8 cellular contexts compared by ENCODE assay signal in genomic region chr22:40346178-40347064, GRCh38. TPM values are rescaled to one million over a fixed set of nuclear protein-coding genes. Genes with fewer than 3 reads are reported as not detected.
A peak's percentile ranks its signal among the peaks of the same experiment; 100 is the strongest.
DNase-seq lines count a peak whose midpoint lies in the region; TF ChIP-seq lines count a peak whose summit lies in the region.

Gene ADSL, plus strand, starts transcription at chr22:40346500. Its CDS starts 59 bp downstream, at chr22:40346559.

- no peak for TF ChIP-seq CTCF in Loucy (conservative IDR thresholded peaks at IDR 0.05; ENCODE audit: low read length)

- H4K8ac ChIP-seq in neuronal stem cell (ENCODE audit: low read depth, low read length) = peak within 1 kb of the TSS; percentile 74

- peaks cover 7% of the 10 kb centered on the region for H3K79me1 ChIP-seq in neuronal stem cell (ENCODE audit: low read depth, low read length)

- in situ Hi-C loops in SK-MEL-5 (cut with HindIII; ENCODE audit: low pct_unique_long_range_greater_than_20kb, low sequenced_read_pairs) = no loop called here

- H4K20me1 ChIP-seq in Loucy (ENCODE audit: insufficient read depth, low read length, poor library complexity, severe bottlenecking) = peaks cover 20% of the 10 kb centered on the region

- H3F3A ChIP-seq in Loucy (ENCODE audit: low read depth) = peaks cover 10% of the 10 kb centered on the region

- H3K18ac ChIP-seq in neuronal stem cell (ENCODE audit: low read length) = peak within 1 kb of the TSS; percentile 97

- H3K4me1 ChIP-seq in Loucy (ENCODE audit: insufficient read depth, low read length, poor library complexity, severe bottlenecking) (peaks cover 28% of the 10 kb centered on the region), neuronal stem cell (ENCODE audit: control insufficient read depth in 2 of 2, insufficient read depth in 1 of 2, low read depth in 1 of 2, low read length in 2 of 2) (peaks cover 2 to 10% of the 10 kb centered on the region in 2 donors), subcutaneous abdominal adipose tissue (ENCODE audit: control insufficient read depth in 5 of 5, insufficient read depth in 5 of 5, low read length in 5 of 5) (peaks cover 2 to 26% (median 23%) of the 10 kb centered on the region in 5 donors)

- DNase-seq in EL = peak; percentile 88
- DNase-seq in GOT3 (lab: John Stamatoyannopoulos, UW) = peak; percentile 40
- peak; percentile 91 for DNase-seq in SK-MEL-5 (ENCODE audit: low read depth, low spot score)
- peak; percentile 88 for DNase-seq in activated naive CD4-positive, alpha-beta T cell treated with Interleukin-2 at 50 U/mL for 16 hours
- peak; percentile 87 for DNase-seq in foreskin melanocyte
- peak; percentile 81 for DNase-seq in neuronal stem cell (ENCODE audit: low spot score)

- H3K36me3 ChIP-seq in Loucy (ENCODE audit: insufficient read depth, low read length) (peaks cover 4% of the 10 kb centered on the region; the same call in 1 of the 2 replicates), neuronal stem cell (replicated peaks in 1 of 2; ENCODE audit: control insufficient read depth in 2 of 2, insufficient read depth in 2 of 2, low read length in 2 of 2) (peaks cover 6 to 32% of the 10 kb centered on the region in 2 donors), subcutaneous abdominal adipose tissue (ENCODE audit: control insufficient read depth in 5 of 5, insufficient read depth in 5 of 5, low read length in 5 of 5) (peaks cover 3 to 20% (median 10%) of the 10 kb centered on the region in 5 donors)

- peak within 1 kb of the TSS; percentile 88 for H2BK5ac ChIP-seq in neuronal stem cell (ENCODE audit: low read length)

- no peak within 1 kb of the TSS for H3K14ac ChIP-seq in neuronal stem cell (ENCODE audit: low read length)

- H3K9ac ChIP-seq in Loucy (ENCODE audit: low read depth, low read length, poor library complexity, severe bottlenecking) = peak within 1 kb of the TSS; percentile 84
- peak within 1 kb of the TSS; percentile 99 for H3K9ac ChIP-seq in neuronal stem cell (ENCODE audit: low read depth, low read length, poor library complexity)
- peak within 1 kb of the TSS; percentile 59 to 94 (median 85) for H3K9ac ChIP-seq in subcutaneous abdominal adipose tissue (ENCODE audit: low read length in 5 of 5)

- H3K27me3 ChIP-seq in Loucy (ENCODE audit: insufficient read depth, low read length, poor library complexity, severe bottlenecking) = no peaks in the 10 kb centered on the region
- H3K27me3 ChIP-seq in neuronal stem cell (ENCODE audit: control insufficient read depth in 3 of 3, insufficient read depth in 3 of 3, low read depth in 1 of 3, low read length in 3 of 3) = no peaks in the 10 kb centered on the region
- no peaks in the 10 kb centered on the region for H3K27me3 ChIP-seq in subcutaneous abdominal adipose tissue (ENCODE audit: control insufficient read depth in 5 of 5, insufficient read depth in 4 of 5, low read length in 5 of 5)

- H2BK15ac ChIP-seq in neuronal stem cell (ENCODE audit: low read length) = no peak within 1 kb of the TSS

- H2AK5ac ChIP-seq in neuronal stem cell (ENCODE audit: low read depth, low read length) = no peak within 1 kb of the TSS

- H2BK12ac ChIP-seq in neuronal stem cell (ENCODE audit: low read length) = no peak within 1 kb of the TSS

- peak within 1 kb of the TSS; percentile 94 for H2AFZ ChIP-seq in Loucy (ENCODE audit: low read length)
- peak within 1 kb of the TSS; percentile 94 for H2AFZ ChIP-seq in neuronal stem cell (ENCODE audit: low read length)

- H3K9me3 ChIP-seq in Loucy (ENCODE audit: insufficient read depth, low read depth, low read length) (no peaks in the 10 kb centered on the region), neuronal stem cell (replicated peaks in 1 of 2; ENCODE audit: control insufficient read depth in 2 of 2, insufficient read depth in 1 of 2, low read depth in 1 of 2, low read length in 2 of 2) (peaks cover 0 to 2% of the 10 kb centered on the region in 2 donors), subcutaneous abdominal adipose tissue (ENCODE audit: control insufficient read depth in 5 of 5, low read length in 5 of 5) (no peaks in the 10 kb centered on the region)

- H3K9me2 ChIP-seq in Loucy (replicated peaks; ENCODE audit: low read depth, low read length) = no peaks in the 10 kb centered on the region

- H3K79me2 ChIP-seq in Loucy (ENCODE audit: insufficient read depth, low read length) = peaks cover 41% of the 10 kb centered on the region

- peak within 1 kb of the TSS; percentile 75 for H2BK120ac ChIP-seq in neuronal stem cell (ENCODE audit: low read depth, low read length)

- H4K91ac ChIP-seq in neuronal stem cell (ENCODE audit: low read depth, low read length, poor library complexity) = peak within 1 kb of the TSS; percentile 86

- H3K4me3 ChIP-seq in Loucy (ENCODE audit: low read length, poor library complexity, severe bottlenecking) = peak within 1 kb of the TSS; percentile 86
- peak within 1 kb of the TSS; percentile 84 to 90 for H3K4me3 ChIP-seq in neuronal stem cell (ENCODE audit: low read length in 2 of 2)
- H3K4me3 ChIP-seq in subcutaneous abdominal adipose tissue (ENCODE audit: low read depth in 1 of 5, low read length in 5 of 5) = peak within 1 kb of the TSS; percentile 88 to 97 (median 94)

- H3K23ac ChIP-seq in neuronal stem cell (ENCODE audit: low read depth, low read length, poor library complexity) = peak within 1 kb of the TSS; percentile 99

- H3K4me2 ChIP-seq in Loucy (ENCODE audit: low read depth, low read length, poor library complexity, severe bottlenecking) (peak within 1 kb of the TSS; percentile 87), neuronal stem cell (ENCODE audit: insufficient read depth, low read length, poor library complexity, severe bottlenecking) (peak within 1 kb of the TSS; percentile 95)

- H3K27ac ChIP-seq in neuronal stem cell (replicated peaks; ENCODE audit: low read length) = peak within 1 kb of the TSS; percentile 89
- H3K27ac ChIP-seq in subcutaneous abdominal adipose tissue (ENCODE audit: low read depth, low read length) = peak within 1 kb of the TSS; percentile 70

- WGBS in neuronal stem cell (ENCODE audit: extremely low coverage in 2 of 2, insufficient read length in 2 of 2, insufficient replicate concordance in 1 of 2), 2 donors = no CpG with 5 or more reads among the region's 65 CpGs

- no peak within 1 kb of the TSS for H3K4ac ChIP-seq in neuronal stem cell (ENCODE audit: low read length)

RNA-seq across cellular contexts. Expression of gene ADSL, which starts in this region (rescaled TPM):
- total RNA-seq in SK-MEL-5 (2014; rRNA removed; shearing (Covaris generic)) = 308 and 320 TPM in 2 replicates
- polyA plus RNA-seq in SK-MEL-5 (2015; cell fraction: cytosol; rRNA removed) = 177 and 188 TPM in 2 replicates
- 162 and 171 TPM in 2 replicates for polyA plus RNA-seq in SK-MEL-5 (2015; cell fraction: nucleus; rRNA removed)
- polyA plus RNA-seq in neuronal stem cell (2013, experiment 1 of 2) = 70.7 TPM
- polyA plus RNA-seq in neuronal stem cell (2013, experiment 2 of 2) = 69.7 TPM

Comparison
In these comparisons a context has a peak if more than half of its experiments do, and no peak if none do; other contexts are left out.
1. Peak in every context shown above with its lines: DNase-seq, H3K4me3 ChIP-seq and H3K27ac ChIP-seq.
2. DNase-seq: peak in every context shown above with its lines; median percentile 91 in SK-MEL-5; 88 in EL; 88 in activated naive CD4-positive, alpha-beta T cell treated with Interleukin-2 at 50 U/mL for 16 hours; 87 in foreskin melanocyte; 81 in neuronal stem cell; 40 in GOT3.